Comparison of ENCODE assay signal across 13 cellular contexts in genomic region chr7:8357536-8357935, GRCh38.
"Had no signal": no experiment of that assay in that cellular context is flagged by ENCODE, and none has a peak within 500 bp of the region (broad histone marks: within the 10 kb centered on the region; RNA-seq: fewer than 3 reads in every experiment).

No MANE protein-coding gene starts in this region.

- H3K4me3 ChIP-seq: ovary, testis, upper lobe of right lung had no signal

- H3K9me3 ChIP-seq: ovary, testis, upper lobe of right lung had no signal

- H3K4me1 ChIP-seq: testis, upper lobe of right lung had no signal

- H3K27ac ChIP-seq: ovary, testis, upper lobe of right lung had no signal

- DNase-seq: activated B cell treated with CpG ODN at 0.5 μM for 24 hours; activated CD4-positive, alpha-beta T cell treated with anti-CD3 and anti-CD28 coated beads, Interleukin-2, amount 10 ng/mL, durations not matched to agents 24 days and 14 days; activated naive CD4-positive, alpha-beta T cell treated with anti-CD3 and anti-CD28 coated beads, Interleukin-2, amount 10 ng/mL, durations not matched to agents 7 days and 5 days; activated T-cell treated with anti-CD3 and anti-CD28 coated beads for 4 hours; foreskin melanocyte; islet precursor cell; left ventricle myocardium superior; ovary; stimulated activated CD4-positive, alpha-beta T cell treated with anti-CD3 and anti-CD28 coated beads, Interleukin-15, amount 100 ng/mL, for 24 hours; stimulated activated CD4-positive, alpha-beta T cell treated with anti-CD3 and anti-CD28 coated beads, Interleukin-4, amount 100 ng/mL, for 24 hours; stimulated activated naive CD8-positive, alpha-beta T cell treated with anti-CD3 and anti-CD28 coated beads, Interleukin-15, amount 100 ng/mL, for 72 hours; testis; upper lobe of right lung had no signal

- H3K27me3 ChIP-seq: ovary, testis, upper lobe of right lung had no signal

- H3K36me3 ChIP-seq: ovary, upper lobe of right lung had no signal

- ATAC-seq: left ventricle myocardium superior; stimulated activated naive CD8-positive, alpha-beta T cell treated with anti-CD3 and anti-CD28 coated beads, Interleukin-15, amount 100 ng/mL, for 72 hours; upper lobe of right lung had no signal
